Comparison of ENCODE assay signal across 24 cellular contexts in the genomic region with DNA sequence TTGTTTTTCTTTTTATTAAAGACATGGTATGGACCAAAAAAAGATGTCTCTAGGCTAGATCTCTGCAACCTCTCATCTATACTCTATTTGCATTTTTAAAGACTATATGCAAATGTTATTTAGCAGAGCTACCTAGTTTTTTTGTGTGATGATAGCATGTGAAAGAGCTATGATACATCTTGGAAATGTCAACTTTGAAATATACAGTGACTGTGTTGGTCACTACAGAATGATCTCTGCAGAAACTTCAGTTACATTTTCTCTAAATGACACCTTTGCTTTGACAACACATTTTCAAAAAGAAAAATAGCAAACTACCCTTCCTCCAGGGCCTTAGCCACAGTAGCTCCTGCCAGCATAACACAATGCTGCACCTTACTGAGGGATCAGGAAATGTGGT.
A peak's percentile ranks its signal among the peaks of the same experiment; 100 is the strongest.
DNase-seq lines count a peak whose midpoint lies in the region; ATAC-seq, FAIRE-seq and TF ChIP-seq lines count a peak whose summit lies in the region.
"Had no signal": no experiment of that assay in that cellular context is flagged by ENCODE, and none has a peak within 500 bp of the region (broad histone marks: within the 10 kb centered on the region; RNA-seq: fewer than 3 reads in every experiment).

No MANE protein-coding gene starts in this region.

- peaks cover 68% of the 10 kb centered on the region for H3K4me1 Mint-ChIP-seq in activated CD8-positive, alpha-beta T cell treated with anti-CD3 and anti-CD28 coated beads for 36 hours (ENCODE audit: low read depth)
- peaks cover 12% of the 10 kb centered on the region for H3K4me1 Mint-ChIP-seq in activated CD8-positive, alpha-beta T cell treated with anti-CD3 and anti-CD28 coated beads, Interleukin-2, amount 10 ng/mL, durations not matched to agents 7 days and 5 days (ENCODE audit: low read depth)
- peaks cover 38% of the 10 kb centered on the region for H3K4me1 Mint-ChIP-seq in activated T-helper 2 cell treated with anti-CD3 and anti-CD28 coated beads, Interferon-gamma antibody, Interleukin-2, Interleukin-4, amounts not matched to agents 10 μg/mL and 5 μg/mL and 100 μg/mL, durations not matched to agents 14 hours and 24 hours and 36 hours (ENCODE audit: low read depth)
- peaks cover 37 to 71% of the 10 kb centered on the region in 2 donors for H3K4me1 Mint-ChIP-seq in stimulated activated naive B cell treated with anti-CD40 and anti-IgM and Interleukin-4, amounts not matched to agents 10 μg/mL and 1 μg/mL and 100 μg/mL, for 72 hours

- no peak overlapping the region for H3K4me3 Mint-ChIP-seq in activated CD8-positive, alpha-beta T cell treated with anti-CD3 and anti-CD28 coated beads for 36 hours
- no peak overlapping the region for H3K4me3 Mint-ChIP-seq in activated CD8-positive, alpha-beta T cell treated with anti-CD3 and anti-CD28 coated beads, Interleukin-2, amount 10 ng/mL, durations not matched to agents 7 days and 5 days
- no peak overlapping the region for H3K4me3 Mint-ChIP-seq in activated T-helper 2 cell treated with anti-CD3 and anti-CD28 coated beads, Interferon-gamma antibody, Interleukin-2, Interleukin-4, amounts not matched to agents 10 μg/mL and 5 μg/mL and 100 μg/mL, durations not matched to agents 14 hours and 24 hours and 36 hours (ENCODE audit: low read depth)
- H3K4me3 Mint-ChIP-seq in stimulated activated naive B cell treated with anti-CD40 and anti-IgM and Interleukin-4, amounts not matched to agents 10 μg/mL and 1 μg/mL and 100 μg/mL, for 72 hours: no peak overlapping the region
- H3K4me3 Mint-ChIP-seq: CD8-positive, alpha-beta memory T cell had no signal

- no peak for DNase-seq in activated CD8-positive, alpha-beta T cell treated with anti-CD3 and anti-CD28 coated beads for 36 hours
- DNase-seq in activated CD8-positive, alpha-beta T cell treated with anti-CD3 and anti-CD28 coated beads, Interleukin-2, amount 10 ng/mL, durations not matched to agents 7 days and 5 days: no peak
- DNase-seq in GM12891 (ENCODE audit: insufficient read length, low spot score) (no peak), pons (ENCODE audit: low spot score) (no peak)
- DNase-seq in activated T-helper 2 cell treated with anti-CD3 and anti-CD28 coated beads, Interferon-gamma antibody, Interleukin-2, Interleukin-4, amounts not matched to agents 10 μg/mL and 5 μg/mL and 100 μg/mL, durations not matched to agents 14 hours and 24 hours and 36 hours (ENCODE audit: low spot score): no peak
- no peak for DNase-seq in stimulated activated naive B cell treated with anti-CD40 and anti-IgM and Interleukin-4, amounts not matched to agents 10 μg/mL and 1 μg/mL and 100 μg/mL, for 72 hours
- DNase-seq in activated effector memory CD4-positive, alpha-beta T cell treated with Interleukin-2 at 50 U/mL for 16 hours: no peak
- no peak for DNase-seq in stimulated activated CD4-positive, alpha-beta T cell treated with anti-CD3 and anti-CD28 coated beads, Interleukin-2, amount 100 ng/mL, for 24 hours
- DNase-seq: AML-193; Calu3; CD8-positive, alpha-beta memory T cell; DMS153; KG1; NCI-H1092 treated with DMSO at 0.1 percent for 48 hours; NCI-H146; NCI-H2029; NCI-H2227 treated with DMSO at 0.1 percent for 48 hours; NCI-H510A; NCI-H748 treated with DMSO at 0.1 percent for 48 hours; NK-92 treated with Interleukin-12 subunit alpha and Interleukin-12 subunit beta, amount 100 ng/mL, for 24 hours; SIG-M5 had no signal

- no peak for TF ChIP-seq POLR2A in GM12891 (IDR thresholded peaks at IDR 0.05; ENCODE audit: low read depth, low read length)

- no peaks in the 10 kb centered on the region for H3K27me3 Mint-ChIP-seq in activated CD8-positive, alpha-beta T cell treated with anti-CD3 and anti-CD28 coated beads for 36 hours
- no peaks in the 10 kb centered on the region for H3K27me3 Mint-ChIP-seq in activated CD8-positive, alpha-beta T cell treated with anti-CD3 and anti-CD28 coated beads, Interleukin-2, amount 10 ng/mL, durations not matched to agents 7 days and 5 days (ENCODE audit: low read depth)
- H3K27me3 Mint-ChIP-seq in activated T-helper 2 cell treated with anti-CD3 and anti-CD28 coated beads, Interferon-gamma antibody, Interleukin-2, Interleukin-4, amounts not matched to agents 10 μg/mL and 5 μg/mL and 100 μg/mL, durations not matched to agents 14 hours and 24 hours and 36 hours (ENCODE audit: low read depth): no peaks in the 10 kb centered on the region
- H3K27me3 Mint-ChIP-seq in stimulated activated naive B cell treated with anti-CD40 and anti-IgM and Interleukin-4, amounts not matched to agents 10 μg/mL and 1 μg/mL and 100 μg/mL, for 72 hours: no peaks in the 10 kb centered on the region
- H3K27me3 Mint-ChIP-seq: CD8-positive, alpha-beta memory T cell had no signal

- peak; percentile 34 for ATAC-seq in activated CD8-positive, alpha-beta T cell treated with anti-CD3 and anti-CD28 coated beads for 36 hours
- ATAC-seq in activated CD8-positive, alpha-beta T cell treated with anti-CD3 and anti-CD28 coated beads, Interleukin-2, amount 10 ng/mL, durations not matched to agents 7 days and 5 days: no peak
- ATAC-seq in stimulated activated naive B cell treated with anti-CD40 and anti-IgM and Interleukin-4, amounts not matched to agents 10 μg/mL and 1 μg/mL and 100 μg/mL, for 72 hours (replicated peaks): peak; percentile 25 to 28
- ATAC-seq: HCT116, HepG2 had no signal

- no peak overlapping the region for H3K27ac Mint-ChIP-seq in activated CD8-positive, alpha-beta T cell treated with anti-CD3 and anti-CD28 coated beads for 36 hours
- H3K27ac Mint-ChIP-seq in activated CD8-positive, alpha-beta T cell treated with anti-CD3 and anti-CD28 coated beads, Interleukin-2, amount 10 ng/mL, durations not matched to agents 7 days and 5 days: no peak overlapping the region
- peak overlapping the region; percentile 21 for H3K27ac Mint-ChIP-seq in activated T-helper 2 cell treated with anti-CD3 and anti-CD28 coated beads, Interferon-gamma antibody, Interleukin-2, Interleukin-4, amounts not matched to agents 10 μg/mL and 5 μg/mL and 100 μg/mL, durations not matched to agents 14 hours and 24 hours and 36 hours
- no peak overlapping the region for H3K27ac Mint-ChIP-seq in stimulated activated naive B cell treated with anti-CD40 and anti-IgM and Interleukin-4, amounts not matched to agents 10 μg/mL and 1 μg/mL and 100 μg/mL, for 72 hours

- FAIRE-seq in GM12891 (lab: Jason Lieb, UNC): peak; percentile 69
- FAIRE-seq: H1, HepG2 had no signal

- POLR2A ChIA-PET in activated CD8-positive, alpha-beta T cell treated with anti-CD3 and anti-CD28 coated beads for 36 hours (lab: Charles Lee): interaction anchor here (0.8 to 1.1 kb wide), 4 partner anchors 28 to 81 kb away, joined by 3 to 4 read pairs (median 3); no protein-coding TSS in a partner anchor
- POLR2A ChIA-PET in activated CD8-positive, alpha-beta T cell treated with anti-CD3 and anti-CD28 coated beads, Interleukin-2, amount 10 ng/mL, durations not matched to agents 7 days and 5 days (lab: Charles Lee): no interaction called here

- peaks cover 16% of the 10 kb centered on the region for H3K9me3 Mint-ChIP-seq in activated CD8-positive, alpha-beta T cell treated with anti-CD3 and anti-CD28 coated beads for 36 hours
- H3K9me3 Mint-ChIP-seq in activated CD8-positive, alpha-beta T cell treated with anti-CD3 and anti-CD28 coated beads, Interleukin-2, amount 10 ng/mL, durations not matched to agents 7 days and 5 days (ENCODE audit: insufficient read depth): peaks cover 7% of the 10 kb centered on the region
- peaks cover 3% of the 10 kb centered on the region for H3K9me3 Mint-ChIP-seq in activated T-helper 2 cell treated with anti-CD3 and anti-CD28 coated beads, Interferon-gamma antibody, Interleukin-2, Interleukin-4, amounts not matched to agents 10 μg/mL and 5 μg/mL and 100 μg/mL, durations not matched to agents 14 hours and 24 hours and 36 hours
- peaks cover 10 to 19% of the 10 kb centered on the region in 2 donors for H3K9me3 Mint-ChIP-seq in stimulated activated naive B cell treated with anti-CD40 and anti-IgM and Interleukin-4, amounts not matched to agents 10 μg/mL and 1 μg/mL and 100 μg/mL, for 72 hours
- H3K9me3 Mint-ChIP-seq: CD8-positive, alpha-beta memory T cell had no signal

- H3K36me3 Mint-ChIP-seq in activated CD8-positive, alpha-beta T cell treated with anti-CD3 and anti-CD28 coated beads for 36 hours (ENCODE audit: low read depth): peaks cover 55% of the 10 kb centered on the region
- H3K36me3 Mint-ChIP-seq in activated CD8-positive, alpha-beta T cell treated with anti-CD3 and anti-CD28 coated beads, Interleukin-2, amount 10 ng/mL, durations not matched to agents 7 days and 5 days (ENCODE audit: low read depth): peaks cover 40% of the 10 kb centered on the region
- peaks cover 40% of the 10 kb centered on the region for H3K36me3 Mint-ChIP-seq in activated T-helper 2 cell treated with anti-CD3 and anti-CD28 coated beads, Interferon-gamma antibody, Interleukin-2, Interleukin-4, amounts not matched to agents 10 μg/mL and 5 μg/mL and 100 μg/mL, durations not matched to agents 14 hours and 24 hours and 36 hours (ENCODE audit: low read depth)
- peaks cover 40 to 61% of the 10 kb centered on the region in 2 donors for H3K36me3 Mint-ChIP-seq in stimulated activated naive B cell treated with anti-CD40 and anti-IgM and Interleukin-4, amounts not matched to agents 10 μg/mL and 1 μg/mL and 100 μg/mL, for 72 hours

- intact Hi-C loops in activated CD8-positive, alpha-beta T cell treated with anti-CD3 and anti-CD28 coated beads for 36 hours (cut with micrococcal nuclease): no loop called here
- intact Hi-C loops in activated T-helper 2 cell treated with anti-CD3 and anti-CD28 coated beads, Interferon-gamma antibody, Interleukin-2, Interleukin-4, amounts not matched to agents 10 μg/mL and 5 μg/mL and 100 μg/mL, durations not matched to agents 14 hours and 24 hours and 36 hours (cut with micrococcal nuclease): no loop called here

- TF ChIP-seq CTCF in activated CD8-positive, alpha-beta T cell treated with anti-CD3 and anti-CD28 coated beads for 36 hours (IDR thresholded peaks at IDR 0.05): no peak

- CTCF ChIA-PET in activated CD8-positive, alpha-beta T cell treated with anti-CD3 and anti-CD28 coated beads for 36 hours (lab: Charles Lee): interaction anchor here (1.2 to 1.8 kb wide), 4 partner anchors 9 to 88 kb away, joined by 3 to 8 read pairs (median 4); no protein-coding TSS in a partner anchor
- CTCF ChIA-PET in activated CD8-positive, alpha-beta T cell treated with anti-CD3 and anti-CD28 coated beads, Interleukin-2, amount 10 ng/mL, durations not matched to agents 7 days and 5 days (lab: Charles Lee): interaction anchor here (1.0 to 1.5 kb wide), 3 partner anchors 9 to 88 kb away, joined by 3 read pairs; no protein-coding TSS in a partner anchor

TF ChIP-seq in GM12891, 5 proteins besides CTCF, POLR2A, EP300 and RAD21:
- TF ChIP-seq POLR2AphosphoS5 (IDR thresholded peaks at IDR 0.05; ENCODE audit: low read depth, low read length) (no peak), POU2F2 (IDR thresholded peaks at IDR 0.05; ENCODE audit: low read depth, low read length) (no peak), SPI1 (IDR thresholded peaks at IDR 0.05; ENCODE audit: low read depth, low read length) (no peak), TAF1 (IDR thresholded peaks at IDR 0.05; ENCODE audit: low read depth, low read length) (no peak), PAX5 (IDR thresholded peaks at IDR 0.05; ENCODE audit: insufficient read depth, low read length, severe bottlenecking) (no peak)
